9 cellular contexts compared by ENCODE assay signal in genomic region chr9:13939129-13939528, GRCh38.
DNase-seq lines count a peak whose midpoint lies in the region; TF ChIP-seq lines count a peak whose summit lies in the region.
"Had no signal": no experiment of that assay in that cellular context is flagged by ENCODE, and none has a peak within 500 bp of the region (broad histone marks: within the 10 kb centered on the region; RNA-seq: fewer than 3 reads in every experiment).

No MANE protein-coding gene starts in this region.

- H3K27me3 ChIP-seq in SK-N-SH (ENCODE audit: insufficient read depth) (no peaks in the 10 kb centered on the region), prostate gland (replicated peaks; ENCODE audit: insufficient read depth) (no peaks in the 10 kb centered on the region)

- peak overlapping the region; percentile 48; the same call in 1 of the 2 replicates for H2AFZ ChIP-seq in SK-N-SH (ENCODE audit: low read depth)

- H3K9me2 ChIP-seq in SK-N-SH = no peaks in the 10 kb centered on the region

- POLR2A ChIA-PET in SK-N-SH (lab: Yijun Ruan, JAX) = no interaction called here

- TF ChIP-seq RAD21 in SK-N-SH (IDR thresholded peaks at IDR 0.05; ENCODE audit: low read length) = no peak

- DNase-seq in GM03348 (ENCODE audit: low spot score) = peak; percentile 56
- DNase-seq in SK-N-SH = no peak
- DNase-seq in fibroblast of the aortic adventitia (ENCODE audit: low read depth) = peak; percentile 98
- peak; percentile 82 for DNase-seq in pulmonary artery endothelial cell (ENCODE audit: low read depth, low spot score)
- no peak for DNase-seq in prostate gland (ENCODE audit: low spot score)
- no peak for DNase-seq in NCI-H1417 (lab: John Stamatoyannopoulos, UW)
- no peak for DNase-seq in mucosa of gallbladder (ENCODE audit: low spot score)
- no peak for DNase-seq in NCI-H82 treated with DMSO at 0.1 percent for 48 hours (lab: John Stamatoyannopoulos, UW; ENCODE audit: unreplicated experiment)
- DNase-seq: MV-4-11 had no signal

- intact Hi-C loops in prostate gland (cut with DNase I) = no loop called here

- no peak overlapping the region; the same call in 1 of the 2 replicates for H3K4me2 ChIP-seq in SK-N-SH

- H3K9me3 ChIP-seq in SK-N-SH = no peaks in the 10 kb centered on the region
- no peaks in the 10 kb centered on the region for H3K9me3 ChIP-seq in prostate gland

- TF ChIP-seq EP300 in SK-N-SH (IDR thresholded peaks at IDR 0.05; ENCODE audit: borderline replicate concordance in 1 of 2, low read depth in 1 of 2, low read length in 1 of 2) = no peak; a peak in 1 of 4 replicates

- H3F3A ChIP-seq in SK-N-SH (replicated peaks; ENCODE audit: insufficient read depth) = peaks cover 2% of the 10 kb centered on the region

- TF ChIP-seq POLR2A in prostate gland (IDR thresholded peaks at IDR 0.05) = no peak

- no peaks in the 10 kb centered on the region for H3K79me2 ChIP-seq in SK-N-SH (ENCODE audit: insufficient read depth)

- no peak overlapping the region for H3K9ac ChIP-seq in SK-N-SH

- WGBS in SK-N-SH (ENCODE audit: low lambda C conversion rate) = 28% methylated on average over 1 of the region's 1 CpG
- 65% methylated on average over 1 of the region's 1 CpG for whole genome bisulfite sequencing in prostate gland

- CTCF ChIA-PET in SK-N-SH (lab: Yijun Ruan, JAX) = no interaction called here

- H4K20me1 ChIP-seq in SK-N-SH (ENCODE audit: insufficient read depth) = no peaks in the 10 kb centered on the region

- H3K4me3 ChIP-seq in SK-N-SH (ENCODE audit: low read depth in 2 of 2, low read length in 1 of 2) = no peak overlapping the region
- no peak overlapping the region for H3K4me3 ChIP-seq in fibroblast of the aortic adventitia (ENCODE audit: low read depth, low read length)
- no peak overlapping the region for H3K4me3 ChIP-seq in prostate gland

- H3K36me3 ChIP-seq in SK-N-SH (replicated peaks in 1 of 2; ENCODE audit: control insufficient read depth in 1 of 2, insufficient read depth in 2 of 2, low read length in 1 of 2) (no peaks in the 10 kb centered on the region), prostate gland (no peaks in the 10 kb centered on the region)

- H3K27ac ChIP-seq in SK-N-SH (ENCODE audit: low read depth in 2 of 2, low read length in 1 of 2) (peak overlapping the region; percentile 20 to 60; a peak in 3 of 4 replicates), prostate gland (no peak overlapping the region)

- TF ChIP-seq CTCF in SK-N-SH (IDR thresholded peaks at IDR 0.05) = no peak
- no peak for TF ChIP-seq CTCF in fibroblast of the aortic adventitia (IDR thresholded peaks at IDR 0.05; ENCODE audit: insufficient read depth, low read length)
- no peak for TF ChIP-seq CTCF in prostate gland (IDR thresholded peaks at IDR 0.05)

- peaks cover 7 to 19% of the 10 kb centered on the region in 2 experiments; a peak in 3 of 4 replicates for H3K4me1 ChIP-seq in SK-N-SH (ENCODE audit: control insufficient read depth in 1 of 2, insufficient read depth in 2 of 2, low read depth in 1 of 2, low read length in 1 of 2)
- no peaks in the 10 kb centered on the region for H3K4me1 ChIP-seq in prostate gland (replicated peaks)

TF ChIP-seq in SK-N-SH, 30 proteins besides CTCF, POLR2A, EP300 and RAD21:
- TF ChIP-seq USF1 (IDR thresholded peaks at IDR 0.05; ENCODE audit: borderline replicate concordance, low read depth) (no peak), FOSL2 (IDR thresholded peaks at IDR 0.05; ENCODE audit: borderline replicate concordance, low read depth) (peak; percentile 53; the same call in 1 of the 2 replicates), ZBTB33 (IDR thresholded peaks at IDR 0.05; ENCODE audit: borderline replicate concordance, low read depth) (no peak), GATA2 (CRISPR knock-in tag; IDR thresholded peaks at IDR 0.05) (no peak), YY1 (IDR thresholded peaks at IDR 0.05; ENCODE audit: low read depth) (no peak), PBX3 (IDR thresholded peaks at IDR 0.05) (peak; percentile 52; the same call in 1 of the 2 replicates), TCF12 (IDR thresholded peaks at IDR 0.05) (peak; percentile 69), MAX (IDR thresholded peaks at IDR 0.05; ENCODE audit: low read depth) (0 out of 2 replicates have a peak, but pooled peaks have one; percentile 14)

Comparison
In these comparisons a context has a peak if more than half of its experiments do, and no peak if none do; other contexts are left out.
1. DNase-seq: peak in GM03348 (single experiment), fibroblast of the aortic adventitia (single experiment) and pulmonary artery endothelial cell (single experiment); none in SK-N-SH (single experiment), prostate gland (single experiment), NCI-H1417 (0 of 3), mucosa of gallbladder (single experiment) and NCI-H82 treated with DMSO at 0.1 percent for 48 hours (single experiment).
2. H3K27ac ChIP-seq: peak in SK-N-SH (2 of 2); none in prostate gland (0 of 2).